In the genomic region with DNA sequence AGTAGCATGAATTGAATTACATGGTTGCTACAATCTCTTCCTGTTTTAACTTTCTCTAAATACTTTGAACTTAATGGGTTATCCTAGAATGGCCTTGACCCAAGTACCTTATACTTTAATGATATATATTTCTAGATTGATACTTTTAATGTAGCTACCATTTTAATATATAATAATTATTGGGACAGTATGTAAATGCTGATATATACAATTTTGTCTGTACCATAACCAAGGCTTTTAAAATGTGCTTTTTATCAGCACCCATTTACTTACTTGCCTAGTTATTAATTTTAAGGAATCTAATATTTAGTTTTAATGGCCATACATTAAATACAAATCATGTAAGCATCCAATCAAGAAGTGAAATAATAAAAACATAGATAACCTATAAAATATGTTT, we compare ENCODE assay signal across 21 cellular contexts.
"Had no signal": no experiment of that assay in that cellular context is flagged by ENCODE, and none has a peak within 500 bp of the region (broad histone marks: within the 10 kb centered on the region; RNA-seq: fewer than 3 reads in every experiment).

No MANE protein-coding gene starts in this region.

- H3K27me3 ChIP-seq: heart left ventricle, neural progenitor cell, upper lobe of left lung had no signal

- H3K9ac ChIP-seq: neural progenitor cell had no signal

- FAIRE-seq: bronchial epithelial cell had no signal

- H3K9me3 ChIP-seq: upper lobe of left lung had no signal

- H3K4me3 Mint-ChIP-seq: activated naive CD8-positive, alpha-beta T cell treated with anti-CD3 and anti-CD28 coated beads for 36 hours; activated T-cell treated with anti-CD3 and anti-CD28 coated beads, Interleukin-2, amount 50 U/mL, for 4 hours; neural progenitor cell; WTC11 had no signal

- H2AFZ ChIP-seq: neural progenitor cell had no signal

- H3K9me3 Mint-ChIP-seq: activated naive CD8-positive, alpha-beta T cell treated with anti-CD3 and anti-CD28 coated beads for 36 hours; activated T-cell treated with anti-CD3 and anti-CD28 coated beads, Interleukin-2, amount 50 U/mL, for 4 hours; WTC11 had no signal

- H3K27ac Mint-ChIP-seq: activated naive CD8-positive, alpha-beta T cell treated with anti-CD3 and anti-CD28 coated beads for 36 hours; neural progenitor cell; WTC11 had no signal

- H3K27me3 Mint-ChIP-seq: activated naive CD8-positive, alpha-beta T cell treated with anti-CD3 and anti-CD28 coated beads for 36 hours had no signal

- H3K4me2 ChIP-seq: neural progenitor cell had no signal

- H3K4me3 ChIP-seq: heart left ventricle, neural progenitor cell, upper lobe of left lung had no signal

- H3K27ac ChIP-seq: epithelial cell of prostate, heart left ventricle, neural progenitor cell had no signal

- DNase-seq: activated CD4-positive, alpha-beta T cell treated with anti-CD3 and anti-CD28 coated beads, Interleukin-2, amount 50 U/mL, for 48 hours; activated CD8-positive, alpha-beta memory T cell treated with anti-CD3 and anti-CD28 coated beads, Interleukin-2, amount 50 U/mL, for 48 hours; activated naive CD4-positive, alpha-beta T cell; activated naive CD8-positive, alpha-beta T cell treated with anti-CD3 and anti-CD28 coated beads for 36 hours; activated T-cell treated with anti-CD3 and anti-CD28 coated beads, Interleukin-2, amount 50 U/mL, for 4 hours; amniotic stem cell; cerebellar nuclear complex; cortex of kidney; heart left ventricle; islet precursor cell; left cardiac atrium; retina; stimulated activated CD4-positive, alpha-beta T cell treated with anti-CD3 and anti-CD28 coated beads, Interleukin-2, amount 100 ng/mL, for 48 hours; stimulated activated CD8-positive, alpha-beta memory T cell treated with anti-CD3 and anti-CD28 coated beads, Interleukin-4, amount 100 ng/mL, for 48 hours; stimulated activated naive CD4-positive, alpha-beta T cell; T-helper 9 cell; upper lobe of left lung had no signal

- ATAC-seq: activated T-cell treated with anti-CD3 and anti-CD28 coated beads, Interleukin-2, amount 50 U/mL, for 4 hours; left cardiac atrium; WTC11 had no signal
